ENCODE assay signal across 16 cellular contexts in the genomic region with DNA sequence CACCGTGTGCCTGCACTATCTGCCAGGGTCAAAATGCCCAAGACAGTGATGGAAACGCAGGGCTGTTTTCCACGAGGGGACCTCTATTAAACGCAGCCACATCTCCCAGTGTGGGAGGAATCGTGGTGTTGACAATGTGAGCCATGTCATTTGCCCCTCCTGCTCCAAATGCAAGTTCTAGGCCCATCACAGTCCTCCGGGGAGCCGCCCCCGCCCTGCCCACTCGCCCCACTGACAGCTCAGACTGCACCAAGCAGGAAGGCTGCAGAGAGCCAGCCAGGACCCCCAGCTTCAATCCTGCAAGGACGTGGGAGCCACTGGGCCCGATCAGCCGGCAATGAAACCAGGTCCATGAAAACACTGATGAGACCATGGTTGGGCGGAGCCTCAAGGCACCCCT.
A peak's percentile ranks its signal among the peaks of the same experiment; 100 is the strongest.
DNase-seq lines count a peak whose midpoint lies in the region; ATAC-seq and TF ChIP-seq lines count a peak whose summit lies in the region.
"Had no signal": no experiment of that assay in that cellular context is flagged by ENCODE, and none has a peak within 500 bp of the region (broad histone marks: within the 10 kb centered on the region; RNA-seq: fewer than 3 reads in every experiment).

No MANE protein-coding gene starts in this region.

- peak overlapping the region; percentile 55 for H3K4me3 Mint-ChIP-seq in glutamatergic neuron (ENCODE audit: unreplicated experiment)
- no peak overlapping the region for H3K4me3 Mint-ChIP-seq in neural progenitor cell
- no peak overlapping the region for H3K4me3 Mint-ChIP-seq in stimulated activated naive B cell treated with anti-CD40 and anti-IgM and Interleukin-4, amounts not matched to agents 10 μg/mL and 1 μg/mL and 100 μg/mL, for 72 hours
- H3K4me3 Mint-ChIP-seq: CD8-positive, alpha-beta T cell had no signal

- H3K9ac ChIP-seq in BLaER1 = no peak overlapping the region
- H3K9ac ChIP-seq in neural progenitor cell = no peak overlapping the region

- H3K36me3 Mint-ChIP-seq in glutamatergic neuron (ENCODE audit: unreplicated experiment) (no peaks in the 10 kb centered on the region), neural progenitor cell (no peaks in the 10 kb centered on the region)
- peaks cover 19 to 48% of the 10 kb centered on the region in 2 donors for H3K36me3 Mint-ChIP-seq in stimulated activated naive B cell treated with anti-CD40 and anti-IgM and Interleukin-4, amounts not matched to agents 10 μg/mL and 1 μg/mL and 100 μg/mL, for 72 hours
- H3K36me3 Mint-ChIP-seq: CD8-positive, alpha-beta T cell had no signal

- peaks cover 29% of the 10 kb centered on the region for H3K27me3 Mint-ChIP-seq in glutamatergic neuron (ENCODE audit: unreplicated experiment)
- H3K27me3 Mint-ChIP-seq in neural progenitor cell (ENCODE audit: insufficient read depth, low read depth) = peaks cover 8% of the 10 kb centered on the region
- H3K27me3 Mint-ChIP-seq in stimulated activated naive B cell treated with anti-CD40 and anti-IgM and Interleukin-4, amounts not matched to agents 10 μg/mL and 1 μg/mL and 100 μg/mL, for 72 hours = no peaks in the 10 kb centered on the region

- H3K4me1 ChIP-seq in BLaER1 = peaks cover 92% of the 10 kb centered on the region
- no peaks in the 10 kb centered on the region for H3K4me1 ChIP-seq in neural progenitor cell
- H3K4me1 ChIP-seq in uterus = no peaks in the 10 kb centered on the region

- intact Hi-C loops in uterus (cut with DNase I; ENCODE audit: low total_unique reads) = no loop called here

- H3K9me3 ChIP-seq in BLaER1 (no peaks in the 10 kb centered on the region), neural progenitor cell (ENCODE audit: low read depth) (no peaks in the 10 kb centered on the region), uterus (no peaks in the 10 kb centered on the region)

- peak overlapping the region; percentile 66; the same call in 1 of the 2 replicates for H3K27ac ChIP-seq in BLaER1
- no peak overlapping the region for H3K27ac ChIP-seq in neural progenitor cell
- no peak overlapping the region for H3K27ac ChIP-seq in uterus

- H3K27me3 ChIP-seq in BLaER1 (no peaks in the 10 kb centered on the region), neural progenitor cell (no peaks in the 10 kb centered on the region), uterus (no peaks in the 10 kb centered on the region)
- H3K27me3 ChIP-seq: BLaER1 treated with 17β-estradiol and CSF1 and Interleukin-3, amounts not matched to agents 10 nM and 100 nM had no signal

- no peak for TF ChIP-seq CTCF in glutamatergic neuron (IDR thresholded peaks at IDR 0.05; ENCODE audit: partially characterized antibody, unreplicated experiment)
- TF ChIP-seq CTCF in neural progenitor cell (IDR thresholded peaks at IDR 0.05) = no peak
- TF ChIP-seq CTCF in uterus (IDR thresholded peaks at IDR 0.05) = no peak

- peaks cover 42% of the 10 kb centered on the region for H3K9me3 Mint-ChIP-seq in glutamatergic neuron (ENCODE audit: unreplicated experiment)
- H3K9me3 Mint-ChIP-seq in neural progenitor cell = no peaks in the 10 kb centered on the region
- no peaks in the 10 kb centered on the region for H3K9me3 Mint-ChIP-seq in stimulated activated naive B cell treated with anti-CD40 and anti-IgM and Interleukin-4, amounts not matched to agents 10 μg/mL and 1 μg/mL and 100 μg/mL, for 72 hours
- H3K9me3 Mint-ChIP-seq: CD8-positive, alpha-beta T cell had no signal

- H4K20me1 ChIP-seq in BLaER1 (peaks cover 84% of the 10 kb centered on the region), neural progenitor cell (ENCODE audit: low read depth) (peaks cover 40% of the 10 kb centered on the region)

- no peak overlapping the region for H2AFZ ChIP-seq in neural progenitor cell (replicated peaks)

- no peak for TF ChIP-seq POLR2A in uterus (IDR thresholded peaks at IDR 0.05)

- peaks cover 81% of the 10 kb centered on the region for H3K79me2 ChIP-seq in neural progenitor cell (ENCODE audit: low read depth)

- DNase-seq in glutamatergic neuron (no peak), neural progenitor cell (ENCODE audit: low spot score) (no peak), NCI-H2107 treated with DMSO at 0.1 percent for 48 hours (lab: John Stamatoyannopoulos, UW; ENCODE audit: unreplicated experiment) (no peak), uterus (no peak), T-helper 2 cell (no peak)
- DNase-seq in stimulated activated naive B cell treated with anti-CD40 and anti-IgM and Interleukin-4, amounts not matched to agents 10 μg/mL and 1 μg/mL and 100 μg/mL, for 72 hours = no peak
- DNase-seq: AML-193; Calu3; CD8-positive, alpha-beta T cell; DMS79 treated with DMSO at 0.1 percent for 48 hours; GF-D8; GOT3; H7 had no signal

- no peak for ATAC-seq in stimulated activated naive B cell treated with anti-CD40 and anti-IgM and Interleukin-4, amounts not matched to agents 10 μg/mL and 1 μg/mL and 100 μg/mL, for 72 hours (replicated peaks)
- ATAC-seq: CD8-positive, alpha-beta T cell; HCT116 had no signal

- H3K36me3 ChIP-seq in BLaER1 (no peaks in the 10 kb centered on the region), neural progenitor cell (no peaks in the 10 kb centered on the region), uterus (no peaks in the 10 kb centered on the region)

- peak overlapping the region; percentile 66; the same call in 1 of the 2 replicates for H3K4me2 ChIP-seq in BLaER1
- H3K4me2 ChIP-seq in neural progenitor cell = no peak overlapping the region

- H3K4me3 ChIP-seq in BLaER1 = no peak overlapping the region
- no peak overlapping the region for H3K4me3 ChIP-seq in neural progenitor cell
- H3K4me3 ChIP-seq in uterus = no peak overlapping the region
- H3K4me3 ChIP-seq: BLaER1 treated with 17β-estradiol and CSF1 and Interleukin-3, amounts not matched to agents 10 nM and 100 nM had no signal

- no peak overlapping the region for H3K27ac Mint-ChIP-seq in glutamatergic neuron (ENCODE audit: unreplicated experiment)
- H3K27ac Mint-ChIP-seq in neural progenitor cell = peak overlapping the region; percentile 39
- H3K27ac Mint-ChIP-seq in stimulated activated naive B cell treated with anti-CD40 and anti-IgM and Interleukin-4, amounts not matched to agents 10 μg/mL and 1 μg/mL and 100 μg/mL, for 72 hours = peak overlapping the region; percentile 5
- H3K27ac Mint-ChIP-seq: CD8-positive, alpha-beta T cell had no signal

- H3F3A ChIP-seq in neural progenitor cell (ENCODE audit: low read depth) = no peaks in the 10 kb centered on the region

- H3K4me1 Mint-ChIP-seq in glutamatergic neuron (ENCODE audit: low read depth, unreplicated experiment) (peaks cover 43% of the 10 kb centered on the region), neural progenitor cell (peaks cover 32% of the 10 kb centered on the region)
- peaks cover 49 to 84% of the 10 kb centered on the region in 2 donors for H3K4me1 Mint-ChIP-seq in stimulated activated naive B cell treated with anti-CD40 and anti-IgM and Interleukin-4, amounts not matched to agents 10 μg/mL and 1 μg/mL and 100 μg/mL, for 72 hours
